ENCODE assay signal across 24 cellular contexts in genomic region chr3:175777495-175777894, GRCh38.
DNase-seq lines count a peak whose midpoint lies in the region; ATAC-seq and TF ChIP-seq lines count a peak whose summit lies in the region.
"Had no signal": no experiment of that assay in that cellular context is flagged by ENCODE, and none has a peak within 500 bp of the region (broad histone marks: within the 10 kb centered on the region; RNA-seq: fewer than 3 reads in every experiment).

No MANE protein-coding gene starts in this region.

- H2AFZ ChIP-seq in mammary epithelial cell (ENCODE audit: low read depth, low read length): no peak overlapping the region

- in situ Hi-C loops in mammary epithelial cell (cut with MboI; ENCODE audit: low sequenced_read_pairs in 2 of 2): no loop called here

- dilution Hi-C loops in mammary epithelial cell (cut with HindIII; ENCODE audit: low sequenced_read_pairs): no loop called here

- intact Hi-C loops in mammary epithelial cell (cut with micrococcal nuclease) (no loop called here), breast epithelium (cut with DNase I; ENCODE audit: low total_unique reads) (loop anchor here (10.0 kb wide), 1 partner anchor 1377 kb away; no protein-coding TSS in a partner anchor), prostate gland (cut with DNase I) (no loop called here)

- no peak for TF ChIP-seq CTCF in mammary epithelial cell (conservative IDR thresholded peaks at IDR 0.05 in 1 of 2, IDR thresholded peaks at IDR 0.05 in 1 of 2; ENCODE audit: extremely low read depth in 1 of 2, insufficient read depth in 1 of 2, low read depth in 1 of 2, low read length in 2 of 2)
- TF ChIP-seq CTCF in breast epithelium (IDR thresholded peaks at IDR 0.05): no peak
- no peak for TF ChIP-seq CTCF in WERI-Rb-1 (IDR thresholded peaks at IDR 0.05; ENCODE audit: low read depth, low read length)
- no peak for TF ChIP-seq CTCF in prostate gland (IDR thresholded peaks at IDR 0.05)

- H3K36me3 ChIP-seq in mammary epithelial cell (ENCODE audit: insufficient read depth, low read length) (no peaks in the 10 kb centered on the region), breast epithelium (no peaks in the 10 kb centered on the region), WERI-Rb-1 (no peaks in the 10 kb centered on the region), prostate gland (no peaks in the 10 kb centered on the region)
- H3K36me3 ChIP-seq in effector memory CD4-positive, alpha-beta T cell (ENCODE audit: control insufficient read depth, insufficient read depth, low read length): no peaks in the 10 kb centered on the region
- H3K36me3 ChIP-seq: lower lobe of right lung, ovary had no signal

- no peaks in the 10 kb centered on the region for H3K79me2 ChIP-seq in mammary epithelial cell (ENCODE audit: insufficient read depth, low read length)

- CTCF ChIA-PET in mammary epithelial cell (lab: Charles Lee; ENCODE audit: low non-redundant PET): no interaction called here

- BruUV-seq in mammary epithelial cell (replicated peaks; lab: Mats Ljungman, UMichigan): no TSS peak

- H3K4me1 ChIP-seq in mammary epithelial cell (ENCODE audit: insufficient read depth, low read length) (no peaks in the 10 kb centered on the region), breast epithelium (no peaks in the 10 kb centered on the region), prostate gland (replicated peaks) (no peaks in the 10 kb centered on the region)
- no peaks in the 10 kb centered on the region for H3K4me1 ChIP-seq in effector memory CD4-positive, alpha-beta T cell (ENCODE audit: control insufficient read depth, insufficient read depth, low read length, poor library complexity, severe bottlenecking)
- H3K4me1 ChIP-seq: lower lobe of right lung had no signal

- no peak overlapping the region for H3K4me2 ChIP-seq in mammary epithelial cell (ENCODE audit: insufficient read depth, low read depth, low read length)

- peak; percentile 70 for ATAC-seq in left lobe of liver
- ATAC-seq: activated CD4-positive, alpha-beta T cell treated with anti-CD3 and anti-CD28 coated beads for 36 hours; activated CD8-positive, alpha-beta memory T cell treated with anti-CD3 and anti-CD28 coated beads, Interleukin-2, amount 10 ng/mL, durations not matched to agents 7 days and 5 days; HCT116; K562; lower lobe of right lung had no signal

- H3K9me3 ChIP-seq in mammary epithelial cell (replicated peaks; ENCODE audit: insufficient read depth, low read length): no peaks in the 10 kb centered on the region
- no peaks in the 10 kb centered on the region for H3K9me3 ChIP-seq in breast epithelium
- H3K9me3 ChIP-seq in WERI-Rb-1 (ENCODE audit: severe bottlenecking): no peaks in the 10 kb centered on the region
- H3K9me3 ChIP-seq in prostate gland: no peaks in the 10 kb centered on the region
- H3K9me3 ChIP-seq in effector memory CD4-positive, alpha-beta T cell (ENCODE audit: control insufficient read depth, low read length): no peaks in the 10 kb centered on the region
- H3K9me3 ChIP-seq: lower lobe of right lung, ovary had no signal

- TF ChIP-seq POLR2A in breast epithelium (IDR thresholded peaks at IDR 0.05) (no peak), prostate gland (IDR thresholded peaks at IDR 0.05) (no peak)

- no peak overlapping the region for H3K4me3 ChIP-seq in mammary epithelial cell (replicated peaks in 1 of 3; ENCODE audit: insufficient read depth in 1 of 3, low read depth in 2 of 3, low read length in 3 of 3)
- no peak overlapping the region for H3K4me3 ChIP-seq in breast epithelium
- no peak overlapping the region for H3K4me3 ChIP-seq in WERI-Rb-1 (ENCODE audit: low read depth, low read length)
- H3K4me3 ChIP-seq in prostate gland: no peak overlapping the region
- H3K4me3 ChIP-seq in effector memory CD4-positive, alpha-beta T cell (ENCODE audit: insufficient read depth, low read depth, low read length, poor library complexity, severe bottlenecking): no peak overlapping the region
- H3K4me3 ChIP-seq: K562, lower lobe of right lung, ovary had no signal

- 11% methylated on average over 3 of the region's 3 CpGs for WGBS in mammary epithelial cell (ENCODE audit: low coverage, missing lambda C conversion rate)
- 34% methylated on average over 3 of the region's 3 CpGs for WGBS in prostate gland

- H3K27ac ChIP-seq in mammary epithelial cell (ENCODE audit: insufficient read depth, low read depth, low read length) (no peak overlapping the region), breast epithelium (no peak overlapping the region), WERI-Rb-1 (no peak overlapping the region), prostate gland (no peak overlapping the region)
- H3K27ac ChIP-seq in effector memory CD4-positive, alpha-beta T cell (ENCODE audit: insufficient read depth, low read length, poor library complexity, severe bottlenecking): no peak overlapping the region
- H3K27ac ChIP-seq: epithelial cell of prostate, lower lobe of right lung, ovary had no signal

- H3K27me3 ChIP-seq in mammary epithelial cell (ENCODE audit: insufficient read depth, low read length) (peaks cover 5% of the 10 kb centered on the region), breast epithelium (no peaks in the 10 kb centered on the region), WERI-Rb-1 (ENCODE audit: insufficient read depth, low read depth, severe bottlenecking) (no peaks in the 10 kb centered on the region), prostate gland (replicated peaks; ENCODE audit: insufficient read depth) (no peaks in the 10 kb centered on the region)
- no peaks in the 10 kb centered on the region for H3K27me3 ChIP-seq in effector memory CD4-positive, alpha-beta T cell (replicated peaks; ENCODE audit: control insufficient read depth, insufficient read depth, low read length, poor library complexity, severe bottlenecking)
- H3K27me3 ChIP-seq: ovary had no signal

- H4K20me1 ChIP-seq in mammary epithelial cell (ENCODE audit: insufficient read depth, low read length): no peaks in the 10 kb centered on the region

- no peak overlapping the region for H3K9ac ChIP-seq in mammary epithelial cell (ENCODE audit: insufficient read depth, low read length)

- peak; percentile 1 for DNase-seq in mammary epithelial cell
- no peak for DNase-seq in breast epithelium (ENCODE audit: low spot score in 2 of 2)
- DNase-seq in astrocyte of the hippocampus (ENCODE audit: low read depth, low spot score): peak; percentile 39
- DNase-seq in left lobe of liver (ENCODE audit: low spot score): no peak
- no peak for DNase-seq in WERI-Rb-1
- no peak for DNase-seq in activated CD4-positive, alpha-beta T cell treated with anti-CD3 and anti-CD28 coated beads, Interleukin-2, amount 50 U/mL, for 1 hour
- DNase-seq in prostate gland (ENCODE audit: low spot score): no peak
- DNase-seq in effector memory CD4-positive, alpha-beta T cell: no peak
- DNase-seq: activated CD4-positive, alpha-beta T cell treated with anti-CD3 and anti-CD28 coated beads for 36 hours; activated CD8-positive, alpha-beta memory T cell treated with anti-CD3 and anti-CD28 coated beads, Interleukin-2, amount 10 ng/mL, durations not matched to agents 7 days and 5 days; CD4-positive, CD25-positive, alpha-beta regulatory T cell; DMS153; lower lobe of right lung; naive B cell; NCI-H2029; NCI-H524; ovary; stimulated activated CD4-positive, alpha-beta T cell treated with anti-CD3 and anti-CD28 coated beads, Interleukin-1b, Interleukin-23, amount 100 ng/mL, for 48 hours; stimulated activated naive CD4-positive, alpha-beta T cell treated with Interleukin-2 at 50 U/mL for 16 hours; SW 1271; trophoblast cell had no signal

Comparison
In these comparisons a context has a peak if more than half of its experiments do, and no peak if none do; other contexts are left out.
1. DNase-seq: peak in mammary epithelial cell (single experiment) and astrocyte of the hippocampus (single experiment); none in breast epithelium (0 of 2), left lobe of liver (single experiment), WERI-Rb-1 (single experiment), activated CD4-positive, alpha-beta T cell treated with anti-CD3 and anti-CD28 coated beads, Interleukin-2, amount 50 U/mL, for 1 hour (single experiment), prostate gland (single experiment) and effector memory CD4-positive, alpha-beta T cell (0 of 3).